Comparison of ENCODE assay signal across 37 cellular contexts in genomic region chr7:126424985-126425384, GRCh38.
"Had no signal": no experiment of that assay in that cellular context is flagged by ENCODE, and none has a peak within 500 bp of the region (broad histone marks: within the 10 kb centered on the region; RNA-seq: fewer than 3 reads in every experiment).

No MANE protein-coding gene starts in this region.

- H3K36me3 ChIP-seq: ascending aorta, cardiac muscle cell had no signal

- H3K27me3 ChIP-seq: ascending aorta, cardiac muscle cell had no signal

- H3K4me3 Mint-ChIP-seq: activated CD4-positive, alpha-beta memory T cell treated with anti-CD3 and anti-CD28 coated beads, Interleukin-2, amount 10 ng/mL, durations not matched to agents 7 days and 5 days; activated CD4-positive, alpha-beta T cell treated with anti-CD3 and anti-CD28 coated beads for 36 hours; activated CD4-positive, alpha-beta T cell treated with anti-CD3 and anti-CD28 coated beads, Interleukin-2, amount 10 ng/mL, durations not matched to agents 7 days and 5 days; activated CD8-positive, alpha-beta memory T cell treated with anti-CD3 and anti-CD28 coated beads, Interleukin-2, amount 10 ng/mL, durations not matched to agents 7 days and 5 days; activated CD8-positive, alpha-beta T cell treated with anti-CD3 and anti-CD28 coated beads, Interleukin-2, amount 10 ng/mL, durations not matched to agents 7 days and 5 days; activated naive CD4-positive, alpha-beta T cell treated with anti-CD3 and anti-CD28 coated beads, Interleukin-2, amount 10 ng/mL, durations not matched to agents 7 days and 5 days; activated naive CD4-positive, alpha-beta T cell treated with anti-CD3 and anti-CD28 coated beads, Interleukin-2, amount 50 U/mL, for 24 hours; activated naive CD8-positive, alpha-beta T cell; activated naive CD8-positive, alpha-beta T cell treated with anti-CD3 and anti-CD28 coated beads, Interleukin-2, amount 10 ng/mL, durations not matched to agents 7 days and 5 days; activated naive CD8-positive, alpha-beta T cell treated with anti-CD3 and anti-CD28 coated beads, Interleukin-2, amount 50 U/mL, for 24 hours; activated T-cell treated with anti-CD3 and anti-CD28 coated beads, Interleukin-2, amount 50 U/mL, for 24 hours; brain; central memory CD8-positive, alpha-beta T cell; T-helper 1 cell treated with Interleukin-12 subunit alpha and Interleukin-12 subunit beta and Interleukin-4 antibody, amounts not matched to agents 30 μg/mL and 1 μg/mL, for 36 hours; T-helper 2 cell treated with Interferon-gamma antibody and Interleukin-4, amounts not matched to agents 5 μg/mL and 100 μg/mL, for 36 hours had no signal

- H3K27ac Mint-ChIP-seq: activated CD4-positive, alpha-beta memory T cell treated with anti-CD3 and anti-CD28 coated beads, Interleukin-2, amount 10 ng/mL, durations not matched to agents 7 days and 5 days; activated CD4-positive, alpha-beta T cell treated with anti-CD3 and anti-CD28 coated beads for 36 hours; activated CD4-positive, alpha-beta T cell treated with anti-CD3 and anti-CD28 coated beads, Interleukin-2, amount 10 ng/mL, durations not matched to agents 7 days and 5 days; activated CD8-positive, alpha-beta memory T cell treated with anti-CD3 and anti-CD28 coated beads, Interleukin-2, amount 10 ng/mL, durations not matched to agents 7 days and 5 days; activated CD8-positive, alpha-beta T cell treated with anti-CD3 and anti-CD28 coated beads, Interleukin-2, amount 10 ng/mL, durations not matched to agents 7 days and 5 days; activated naive CD4-positive, alpha-beta T cell treated with anti-CD3 and anti-CD28 coated beads, Interleukin-2, amount 10 ng/mL, durations not matched to agents 7 days and 5 days; activated naive CD4-positive, alpha-beta T cell treated with anti-CD3 and anti-CD28 coated beads, Interleukin-2, amount 50 U/mL, for 24 hours; activated naive CD8-positive, alpha-beta T cell; activated naive CD8-positive, alpha-beta T cell treated with anti-CD3 and anti-CD28 coated beads, Interleukin-2, amount 10 ng/mL, durations not matched to agents 7 days and 5 days; activated naive CD8-positive, alpha-beta T cell treated with anti-CD3 and anti-CD28 coated beads, Interleukin-2, amount 50 U/mL, for 24 hours; activated T-cell treated with anti-CD3 and anti-CD28 coated beads, Interleukin-2, amount 50 U/mL, for 24 hours; activated T-helper 2 cell treated with anti-CD3 and anti-CD28 coated beads, Interferon-gamma antibody, Interleukin-2, Interleukin-4, amounts not matched to agents 10 μg/mL and 5 μg/mL and 100 μg/mL, durations not matched to agents 14 hours and 24 hours and 36 hours; brain; T-helper 1 cell treated with Interleukin-12 subunit alpha and Interleukin-12 subunit beta and Interleukin-4 antibody, amounts not matched to agents 30 μg/mL and 1 μg/mL, for 36 hours; T-helper 2 cell treated with Interferon-gamma antibody and Interleukin-4, amounts not matched to agents 5 μg/mL and 100 μg/mL, for 36 hours had no signal

- H3K27ac ChIP-seq: ascending aorta, cardiac muscle cell, VCaP had no signal

- H3K36me3 Mint-ChIP-seq: activated CD8-positive, alpha-beta memory T cell treated with anti-CD3 and anti-CD28 coated beads, Interleukin-2, amount 10 ng/mL, durations not matched to agents 7 days and 5 days; activated naive CD4-positive, alpha-beta T cell treated with anti-CD3 and anti-CD28 coated beads, Interleukin-2, amount 10 ng/mL, durations not matched to agents 7 days and 5 days; activated naive CD4-positive, alpha-beta T cell treated with anti-CD3 and anti-CD28 coated beads, Interleukin-2, amount 50 U/mL, for 24 hours; activated naive CD8-positive, alpha-beta T cell; activated naive CD8-positive, alpha-beta T cell treated with anti-CD3 and anti-CD28 coated beads, Interleukin-2, amount 10 ng/mL, durations not matched to agents 7 days and 5 days; brain had no signal

- H3K9me3 ChIP-seq: ascending aorta had no signal

- H3K9me3 Mint-ChIP-seq: activated CD4-positive, alpha-beta T cell treated with anti-CD3 and anti-CD28 coated beads, Interleukin-2, amount 10 ng/mL, durations not matched to agents 7 days and 5 days; brain had no signal

- H3K4me1 Mint-ChIP-seq: activated CD4-positive, alpha-beta memory T cell treated with anti-CD3 and anti-CD28 coated beads, Interleukin-2, amount 10 ng/mL, durations not matched to agents 7 days and 5 days; activated CD4-positive, alpha-beta T cell treated with anti-CD3 and anti-CD28 coated beads for 36 hours; activated CD4-positive, alpha-beta T cell treated with anti-CD3 and anti-CD28 coated beads, Interleukin-2, amount 10 ng/mL, durations not matched to agents 7 days and 5 days; activated CD8-positive, alpha-beta memory T cell treated with anti-CD3 and anti-CD28 coated beads, Interleukin-2, amount 10 ng/mL, durations not matched to agents 7 days and 5 days; activated naive CD4-positive, alpha-beta T cell treated with anti-CD3 and anti-CD28 coated beads, Interleukin-2, amount 10 ng/mL, durations not matched to agents 7 days and 5 days; activated naive CD4-positive, alpha-beta T cell treated with anti-CD3 and anti-CD28 coated beads, Interleukin-2, amount 50 U/mL, for 24 hours; activated naive CD8-positive, alpha-beta T cell treated with anti-CD3 and anti-CD28 coated beads, Interleukin-2, amount 10 ng/mL, durations not matched to agents 7 days and 5 days; activated naive CD8-positive, alpha-beta T cell treated with anti-CD3 and anti-CD28 coated beads, Interleukin-2, amount 50 U/mL, for 24 hours; central memory CD8-positive, alpha-beta T cell had no signal

- H3K4me1 ChIP-seq: ascending aorta had no signal

- DNase-seq: activated CD4-positive, alpha-beta memory T cell treated with anti-CD3 and anti-CD28 coated beads, Interleukin-2, amount 10 ng/mL, durations not matched to agents 7 days and 5 days; activated CD4-positive, alpha-beta T cell treated with anti-CD3 and anti-CD28 coated beads for 1 hour; activated CD4-positive, alpha-beta T cell treated with anti-CD3 and anti-CD28 coated beads for 36 hours; activated CD4-positive, alpha-beta T cell treated with anti-CD3 and anti-CD28 coated beads for 48 hours; activated CD4-positive, alpha-beta T cell treated with anti-CD3 and anti-CD28 coated beads, Interleukin-2, amount 10 ng/mL, durations not matched to agents 7 days and 5 days; activated CD4-positive, alpha-beta T cell treated with anti-CD3 and anti-CD28 coated beads, Interleukin-2, amount 50 U/mL, for 48 hours; activated CD4-positive, CD25-positive, alpha-beta regulatory T cell; activated CD8-positive, alpha-beta memory T cell treated with anti-CD3 and anti-CD28 coated beads for 24 hours; activated CD8-positive, alpha-beta memory T cell treated with anti-CD3 and anti-CD28 coated beads, Interleukin-2, amount 10 ng/mL, durations not matched to agents 7 days and 5 days; activated CD8-positive, alpha-beta memory T cell treated with anti-CD3 and anti-CD28 coated beads, Interleukin-2, amount 50 U/mL, for 48 hours; activated CD8-positive, alpha-beta T cell treated with anti-CD3 and anti-CD28 coated beads, Interleukin-2, amount 10 ng/mL, durations not matched to agents 7 days and 5 days; activated effector memory CD4-positive, alpha-beta T cell treated with Interleukin-2 at 50 U/mL for 16 hours; activated gamma-delta T cell; activated naive CD4-positive, alpha-beta T cell treated with anti-CD3 and anti-CD28 coated beads, Interleukin-2, amount 10 ng/mL, durations not matched to agents 7 days and 5 days; activated naive CD4-positive, alpha-beta T cell treated with Interleukin-2 at 50 U/mL for 16 hours; activated naive CD8-positive, alpha-beta T cell treated with anti-CD3 and anti-CD28 coated beads, Interleukin-2, amount 10 ng/mL, durations not matched to agents 7 days and 5 days; activated naive CD8-positive, alpha-beta T cell treated with anti-CD3 and anti-CD28 coated beads, Interleukin-2, amount 50 U/mL, for 24 hours; activated T-cell treated with anti-CD3 and anti-CD28 coated beads, Interleukin-2, amount 50 U/mL, for 24 hours; activated T-cell treated with anti-CD3 and anti-CD28 coated beads, Interleukin-2, amount 50 U/mL, for 48 hours; amygdala; anterior cingulate cortex; caudate nucleus; cerebellar nuclear complex; T-helper 1 cell; T-helper 2 cell; T-helper 9 cell had no signal

- ATAC-seq: activated CD4-positive, alpha-beta T cell treated with anti-CD3 and anti-CD28 coated beads for 36 hours; activated CD4-positive, CD25-positive, alpha-beta regulatory T cell treated with anti-CD3 and anti-CD28 coated beads, Interleukin-2, amount 50 U/mL, for 24 hours; activated CD8-positive, alpha-beta memory T cell treated with anti-CD3 and anti-CD28 coated beads, Interleukin-2, amount 10 ng/mL, durations not matched to agents 7 days and 5 days; activated CD8-positive, alpha-beta T cell treated with anti-CD3 and anti-CD28 coated beads, Interleukin-2, amount 10 ng/mL, durations not matched to agents 7 days and 5 days; activated naive CD8-positive, alpha-beta T cell treated with anti-CD3 and anti-CD28 coated beads, Interleukin-2, amount 50 U/mL, for 24 hours had no signal

- H3K27me3 Mint-ChIP-seq: activated CD4-positive, alpha-beta memory T cell treated with anti-CD3 and anti-CD28 coated beads, Interleukin-2, amount 10 ng/mL, durations not matched to agents 7 days and 5 days; activated CD4-positive, alpha-beta T cell treated with anti-CD3 and anti-CD28 coated beads for 36 hours; activated CD4-positive, alpha-beta T cell treated with anti-CD3 and anti-CD28 coated beads, Interleukin-2, amount 10 ng/mL, durations not matched to agents 7 days and 5 days; activated CD8-positive, alpha-beta memory T cell treated with anti-CD3 and anti-CD28 coated beads, Interleukin-2, amount 10 ng/mL, durations not matched to agents 7 days and 5 days; activated naive CD4-positive, alpha-beta T cell treated with anti-CD3 and anti-CD28 coated beads, Interleukin-2, amount 10 ng/mL, durations not matched to agents 7 days and 5 days; activated naive CD4-positive, alpha-beta T cell treated with anti-CD3 and anti-CD28 coated beads, Interleukin-2, amount 50 U/mL, for 24 hours; activated naive CD8-positive, alpha-beta T cell; activated naive CD8-positive, alpha-beta T cell treated with anti-CD3 and anti-CD28 coated beads, Interleukin-2, amount 10 ng/mL, durations not matched to agents 7 days and 5 days; activated naive CD8-positive, alpha-beta T cell treated with anti-CD3 and anti-CD28 coated beads, Interleukin-2, amount 50 U/mL, for 24 hours; activated T-cell treated with anti-CD3 and anti-CD28 coated beads, Interleukin-2, amount 50 U/mL, for 24 hours; brain; central memory CD8-positive, alpha-beta T cell had no signal

- H3K4me3 ChIP-seq: ascending aorta, cardiac muscle cell had no signal
